Comparison of ENCODE assay signal across 20 cellular contexts in genomic region chr1:178172939-178173338, GRCh38.
A peak's percentile ranks its signal among the peaks of the same experiment; 100 is the strongest.
DNase-seq lines count a peak whose midpoint lies in the region; TF ChIP-seq lines count a peak whose summit lies in the region.
"Had no signal": no experiment of that assay in that cellular context is flagged by ENCODE, and none has a peak within 500 bp of the region (broad histone marks: within the 10 kb centered on the region; RNA-seq: fewer than 3 reads in every experiment).

No MANE protein-coding gene starts in this region.

- 76 to 80% methylated on average over 3 of the region's 3 CpGs for WGBS in tibial nerve, 2 donors

- POLR2A ChIA-PET in MCF 10A (lab: Yijun Ruan, JAX): interaction anchor here (0.8 to 1.2 kb wide), 2 partner anchors 21 to 73 kb away, joined by 3 read pairs; no protein-coding TSS in a partner anchor

- no peak for TF ChIP-seq POLR2A in breast epithelium (IDR thresholded peaks at IDR 0.05)
- TF ChIP-seq POLR2A in tibial nerve (IDR thresholded peaks at IDR 0.05): no peak

- TF ChIP-seq CTCF in MCF 10A (IDR thresholded peaks at IDR 0.05; ENCODE audit: unreplicated experiment): no peak
- no peak for TF ChIP-seq CTCF in breast epithelium (IDR thresholded peaks at IDR 0.05)
- TF ChIP-seq CTCF in astrocyte of the cerebellum (IDR thresholded peaks at IDR 0.05; ENCODE audit: low read depth, low read length, missing control alignments): no peak
- no peak for TF ChIP-seq CTCF in fibroblast of the aortic adventitia (IDR thresholded peaks at IDR 0.05; ENCODE audit: insufficient read depth, low read length)
- TF ChIP-seq CTCF in tibial nerve (IDR thresholded peaks at IDR 0.05): no peak

- H3K4me1 ChIP-seq in breast epithelium: no peaks in the 10 kb centered on the region
- H3K4me1 ChIP-seq in tibial nerve: peaks cover 0 to 4% (median 0%) of the 10 kb centered on the region in 4 donors
- H3K4me1 ChIP-seq: HAP-1 had no signal

- no peak overlapping the region for H3K27ac ChIP-seq in breast epithelium
- no peak overlapping the region for H3K27ac ChIP-seq in tibial nerve
- H3K27ac ChIP-seq: 22Rv1, pancreas, tibial artery, VCaP had no signal

- no TSS peak for BruUV-seq in MCF 10A (replicated peaks; lab: Mats Ljungman, UMichigan)

- DNase-seq in MCF 10A (ENCODE audit: unreplicated experiment) (peak; percentile 81), breast epithelium (ENCODE audit: low spot score in 2 of 2) (no peak), astrocyte of the cerebellum (ENCODE audit: low read depth) (peak; percentile 29), fibroblast of the aortic adventitia (ENCODE audit: low read depth) (peak; percentile 48), stromal cell of bone marrow (ENCODE audit: low read depth) (peak; percentile 33), activated T-cell treated with anti-CD3 and anti-CD28 coated beads for 4 hours (no peak), tibial nerve (ENCODE audit: low spot score in 2 of 2) (no peak), hypothalamus (lab: John Stamatoyannopoulos, UW) (no peak)
- DNase-seq: CD4-positive, alpha-beta T cell; kidney; mucosa of descending colon; NCI-H2081; NCI-H526 treated with DMSO at 0.1 percent for 48 hours; pancreas; PC-3; stimulated activated CD4-positive, alpha-beta T cell treated with anti-CD3 and anti-CD28 coated beads, Interleukin-4, amount 100 ng/mL, for 4 hours; tibial artery had no signal

- H3K4me3 ChIP-seq in breast epithelium: no peak overlapping the region
- H3K4me3 ChIP-seq in astrocyte of the cerebellum (ENCODE audit: low read depth, low read length): no peak overlapping the region
- H3K4me3 ChIP-seq in fibroblast of the aortic adventitia (ENCODE audit: low read depth, low read length): no peak overlapping the region
- no peak overlapping the region for H3K4me3 ChIP-seq in tibial nerve
- H3K4me3 ChIP-seq: HAP-1, mucosa of descending colon, pancreas, tibial artery had no signal

- intact Hi-C loops in MCF 10A (cut with micrococcal nuclease) (loop anchor here (2.0 to 5.0 kb wide), 2 partner anchors 66 to 81 kb away; partner anchors contain the start of gene RASAL2), breast epithelium (cut with DNase I; ENCODE audit: low total_unique reads) (no loop called here)

- H3K27me3 Mint-ChIP-seq in MCF 10A (ENCODE audit: insufficient read depth, unreplicated experiment): no peaks in the 10 kb centered on the region
- H3K27me3 Mint-ChIP-seq: CD4-positive, alpha-beta T cell had no signal

- H3K4me3 Mint-ChIP-seq in MCF 10A (ENCODE audit: unreplicated experiment): no peak overlapping the region
- H3K4me3 Mint-ChIP-seq: CD4-positive, alpha-beta T cell had no signal

- CTCF ChIA-PET in MCF 10A (lab: Yijun Ruan, JAX): interaction anchor here (0.6 kb wide), 1 partner anchor 125 kb away, joined by 3 read pairs; no protein-coding TSS in a partner anchor

- H3K27ac Mint-ChIP-seq in MCF 10A (ENCODE audit: low read depth, unreplicated experiment): peak overlapping the region; percentile 88
- H3K27ac Mint-ChIP-seq: CD4-positive, alpha-beta T cell had no signal

- peaks cover 46% of the 10 kb centered on the region for H3K4me1 Mint-ChIP-seq in MCF 10A (ENCODE audit: insufficient read depth, unreplicated experiment)

- H3K27me3 ChIP-seq in breast epithelium: no peaks in the 10 kb centered on the region
- no peaks in the 10 kb centered on the region for H3K27me3 ChIP-seq in tibial nerve
- H3K27me3 ChIP-seq: pancreas, tibial artery had no signal

- no peaks in the 10 kb centered on the region for H3K36me3 ChIP-seq in breast epithelium
- no peaks in the 10 kb centered on the region for H3K36me3 ChIP-seq in tibial nerve
- H3K36me3 ChIP-seq: HAP-1, pancreas, tibial artery had no signal

- H3K36me3 Mint-ChIP-seq in MCF 10A (ENCODE audit: insufficient read depth, unreplicated experiment): no peaks in the 10 kb centered on the region

- in situ Hi-C loops in astrocyte of the cerebellum (cut with HindIII; ENCODE audit: low sequenced_read_pairs): no loop called here

- no peaks in the 10 kb centered on the region for H3K9me3 Mint-ChIP-seq in MCF 10A (ENCODE audit: unreplicated experiment)

- no peak for TF ChIP-seq EP300 in tibial nerve (IDR thresholded peaks at IDR 0.05)

- H3K9me3 ChIP-seq in breast epithelium (no peaks in the 10 kb centered on the region), tibial nerve (no peaks in the 10 kb centered on the region)
- H3K9me3 ChIP-seq: HAP-1, mucosa of descending colon, pancreas, tibial artery had no signal

Comparison
In these comparisons a context has a peak if more than half of its experiments do, and no peak if none do; other contexts are left out.
1. DNase-seq: peak in MCF 10A (single experiment), astrocyte of the cerebellum (single experiment), fibroblast of the aortic adventitia (single experiment) and stromal cell of bone marrow (single experiment); none in breast epithelium (0 of 2), activated T-cell treated with anti-CD3 and anti-CD28 coated beads for 4 hours (single experiment), tibial nerve (0 of 2) and hypothalamus (0 of 51).